In genomic region chr6:16135078-16135477, GRCh38 we compare ENCODE assay signal across 1 cellular context.
TF ChIP-seq lines count a peak whose summit lies in the region.

No MANE protein-coding gene starts in this region.

TF ChIP-seq in GM23338, 12 proteins besides CTCF, POLR2A, EP300 and RAD21 (continued from another document):
- TF ChIP-seq, protein P1, sequence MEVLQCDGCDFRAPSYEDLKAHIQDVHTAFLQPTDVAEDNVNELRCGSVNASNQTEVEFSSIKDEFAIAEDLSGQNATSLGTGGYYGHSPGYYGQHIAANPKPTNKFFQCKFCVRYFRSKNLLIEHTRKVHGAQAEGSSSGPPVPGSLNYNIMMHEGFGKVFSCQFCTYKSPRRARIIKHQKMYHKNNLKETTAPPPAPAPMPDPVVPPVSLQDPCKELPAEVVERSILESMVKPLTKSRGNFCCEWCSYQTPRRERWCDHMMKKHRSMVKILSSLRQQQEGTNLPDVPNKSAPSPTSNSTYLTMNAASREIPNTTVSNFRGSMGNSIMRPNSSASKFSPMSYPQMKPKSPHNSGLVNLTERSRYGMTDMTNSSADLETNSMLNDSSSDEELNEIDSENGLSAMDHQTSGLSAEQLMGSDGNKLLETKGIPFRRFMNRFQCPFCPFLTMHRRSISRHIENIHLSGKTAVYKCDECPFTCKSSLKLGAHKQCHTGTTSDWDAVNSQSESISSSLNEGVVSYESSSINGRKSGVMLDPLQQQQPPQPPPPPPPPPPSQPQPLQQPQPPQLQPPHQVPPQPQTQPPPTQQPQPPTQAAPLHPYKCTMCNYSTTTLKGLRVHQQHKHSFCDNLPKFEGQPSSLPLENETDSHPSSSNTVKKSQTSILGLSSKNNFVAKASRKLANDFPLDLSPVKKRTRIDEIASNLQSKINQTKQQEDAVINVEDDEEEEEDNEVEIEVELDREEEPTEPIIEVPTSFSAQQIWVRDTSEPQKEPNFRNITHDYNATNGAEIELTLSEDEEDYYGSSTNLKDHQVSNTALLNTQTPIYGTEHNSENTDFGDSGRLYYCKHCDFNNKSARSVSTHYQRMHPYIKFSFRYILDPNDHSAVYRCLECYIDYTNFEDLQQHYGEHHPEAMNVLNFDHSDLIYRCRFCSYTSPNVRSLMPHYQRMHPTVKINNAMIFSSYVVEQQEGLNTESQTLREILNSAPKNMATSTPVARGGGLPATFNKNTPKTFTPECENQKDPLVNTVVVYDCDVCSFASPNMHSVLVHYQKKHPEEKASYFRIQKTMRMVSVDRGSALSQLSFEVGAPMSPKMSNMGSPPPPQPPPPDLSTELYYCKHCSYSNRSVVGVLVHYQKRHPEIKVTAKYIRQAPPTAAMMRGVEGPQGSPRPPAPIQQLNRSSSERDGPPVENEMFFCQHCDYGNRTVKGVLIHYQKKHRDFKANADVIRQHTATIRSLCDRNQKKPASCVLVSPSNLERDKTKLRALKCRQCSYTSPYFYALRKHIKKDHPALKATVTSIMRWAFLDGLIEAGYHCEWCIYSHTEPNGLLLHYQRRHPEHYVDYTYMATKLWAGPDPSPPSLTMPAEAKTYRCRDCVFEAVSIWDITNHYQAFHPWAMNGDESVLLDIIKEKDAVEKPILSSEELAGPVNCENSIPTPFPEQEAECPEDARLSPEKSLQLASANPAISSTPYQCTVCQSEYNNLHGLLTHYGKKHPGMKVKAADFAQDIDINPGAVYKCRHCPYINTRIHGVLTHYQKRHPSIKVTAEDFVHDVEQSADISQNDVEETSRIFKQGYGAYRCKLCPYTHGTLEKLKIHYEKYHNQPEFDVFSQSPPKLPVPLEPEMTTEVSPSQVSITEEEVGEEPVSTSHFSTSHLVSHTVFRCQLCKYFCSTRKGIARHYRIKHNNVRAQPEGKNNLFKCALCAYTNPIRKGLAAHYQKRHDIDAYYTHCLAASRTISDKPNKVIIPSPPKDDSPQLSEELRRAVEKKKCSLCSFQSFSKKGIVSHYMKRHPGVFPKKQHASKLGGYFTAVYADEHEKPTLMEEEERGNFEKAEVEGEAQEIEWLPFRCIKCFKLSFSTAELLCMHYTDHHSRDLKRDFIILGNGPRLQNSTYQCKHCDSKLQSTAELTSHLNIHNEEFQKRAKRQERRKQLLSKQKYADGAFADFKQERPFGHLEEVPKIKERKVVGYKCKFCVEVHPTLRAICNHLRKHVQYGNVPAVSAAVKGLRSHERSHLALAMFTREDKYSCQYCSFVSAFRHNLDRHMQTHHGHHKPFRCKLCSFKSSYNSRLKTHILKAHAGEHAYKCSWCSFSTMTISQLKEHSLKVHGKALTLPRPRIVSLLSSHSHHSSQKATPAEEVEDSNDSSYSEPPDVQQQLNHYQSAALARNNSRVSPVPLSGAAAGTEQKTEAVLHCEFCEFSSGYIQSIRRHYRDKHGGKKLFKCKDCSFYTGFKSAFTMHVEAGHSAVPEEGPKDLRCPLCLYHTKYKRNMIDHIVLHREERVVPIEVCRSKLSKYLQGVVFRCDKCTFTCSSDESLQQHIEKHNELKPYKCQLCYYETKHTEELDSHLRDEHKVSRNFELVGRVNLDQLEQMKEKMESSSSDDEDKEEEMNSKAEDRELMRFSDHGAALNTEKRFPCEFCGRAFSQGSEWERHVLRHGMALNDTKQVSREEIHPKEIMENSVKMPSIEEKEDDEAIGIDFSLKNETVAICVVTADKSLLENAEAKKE (CRISPR knock-in tag; IDR thresholded peaks at IDR 0.05) = no peak
- TF ChIP-seq REST (IDR thresholded peaks at IDR 0.05; ENCODE audit: unreplicated experiment) (no peak), ZNF331 (CRISPR knock-in tag; IDR thresholded peaks at IDR 0.05; ENCODE audit: low read depth) (no peak)
